ENCODE assay signal across 21 cellular contexts in genomic region chr20:48995599-48995998, GRCh38. TPM values are rescaled to one million over a fixed set of nuclear protein-coding genes. Genes with fewer than 3 reads are reported as not detected.
DNase-seq lines count a peak whose midpoint lies in the region; ATAC-seq and TF ChIP-seq lines count a peak whose summit lies in the region.
"Had no signal": no experiment of that assay in that cellular context is flagged by ENCODE, and none has a peak within 500 bp of the region (broad histone marks: within the 10 kb centered on the region; RNA-seq: fewer than 3 reads in every experiment).

No MANE protein-coding gene starts in this region.

- TF ChIP-seq POLR2A in prostate gland (IDR thresholded peaks at IDR 0.05), result no peak

- peaks cover 2% of the 10 kb centered on the region for H3K4me1 Mint-ChIP-seq in activated CD8-positive, alpha-beta T cell treated with anti-CD3 and anti-CD28 coated beads, Interleukin-2, amount 10 ng/mL, durations not matched to agents 7 days and 5 days (ENCODE audit: low read depth)
- H3K4me1 Mint-ChIP-seq in activated CD8-positive, alpha-beta T cell treated with anti-CD3 and anti-CD28 coated beads for 36 hours (ENCODE audit: low read depth), result no peaks in the 10 kb centered on the region
- H3K4me1 Mint-ChIP-seq: activated naive CD8-positive, alpha-beta T cell treated with anti-CD3 and anti-CD28 coated beads, Interleukin-2, amount 50 U/mL, for 24 hours; CD4-positive, CD25-positive, alpha-beta regulatory T cell; naive thymus-derived CD4-positive, alpha-beta T cell; stimulated activated effector memory CD8-positive, alpha-beta T cell treated with anti-CD3 and anti-CD28 coated beads, Interleukin-12 subunit alpha, Interleukin-12 subunit beta, amount 100 ng/mL, for 72 hours had no signal

- intact Hi-C loops in activated CD8-positive, alpha-beta T cell treated with anti-CD3 and anti-CD28 coated beads for 36 hours (cut with micrococcal nuclease), result no loop called here
- intact Hi-C loops in prostate gland (cut with DNase I), result no loop called here

- CTCF ChIA-PET in activated CD8-positive, alpha-beta T cell treated with anti-CD3 and anti-CD28 coated beads, Interleukin-2, amount 10 ng/mL, durations not matched to agents 7 days and 5 days (lab: Charles Lee), result no interaction called here
- CTCF ChIA-PET in activated CD8-positive, alpha-beta T cell treated with anti-CD3 and anti-CD28 coated beads for 36 hours (lab: Charles Lee), result interaction anchor here (0.6 kb wide), 1 partner anchor 82 kb away, joined by 4 read pairs; no protein-coding TSS in a partner anchor

- no peaks in the 10 kb centered on the region for H3K27me3 ChIP-seq in prostate gland (replicated peaks; ENCODE audit: insufficient read depth)
- H3K27me3 ChIP-seq: cardiac muscle cell, SJSA1, spleen, upper lobe of left lung had no signal

- H3K4me3 ChIP-seq in prostate gland, result no peak overlapping the region
- H3K4me3 ChIP-seq: cardiac muscle cell, SJSA1, spleen, upper lobe of left lung had no signal

- WGBS in prostate gland, result 54% methylated on average over 4 of the region's 4 CpGs

- H3K4me3 Mint-ChIP-seq in activated CD8-positive, alpha-beta T cell treated with anti-CD3 and anti-CD28 coated beads, Interleukin-2, amount 10 ng/mL, durations not matched to agents 7 days and 5 days, result no peak overlapping the region
- H3K4me3 Mint-ChIP-seq in activated CD8-positive, alpha-beta T cell treated with anti-CD3 and anti-CD28 coated beads for 36 hours, result no peak overlapping the region
- H3K4me3 Mint-ChIP-seq: activated naive CD8-positive, alpha-beta T cell treated with anti-CD3 and anti-CD28 coated beads, Interleukin-2, amount 50 U/mL, for 24 hours; CD4-positive, CD25-positive, alpha-beta regulatory T cell; naive thymus-derived CD4-positive, alpha-beta T cell; stimulated activated effector memory CD8-positive, alpha-beta T cell treated with anti-CD3 and anti-CD28 coated beads, Interleukin-12 subunit alpha, Interleukin-12 subunit beta, amount 100 ng/mL, for 72 hours had no signal

- peaks cover 46% of the 10 kb centered on the region for H3K36me3 Mint-ChIP-seq in activated CD8-positive, alpha-beta T cell treated with anti-CD3 and anti-CD28 coated beads, Interleukin-2, amount 10 ng/mL, durations not matched to agents 7 days and 5 days (ENCODE audit: low read depth)
- H3K36me3 Mint-ChIP-seq in activated CD8-positive, alpha-beta T cell treated with anti-CD3 and anti-CD28 coated beads for 36 hours (ENCODE audit: low read depth), result peaks cover 28% of the 10 kb centered on the region

- H3K27me3 Mint-ChIP-seq in activated CD8-positive, alpha-beta T cell treated with anti-CD3 and anti-CD28 coated beads, Interleukin-2, amount 10 ng/mL, durations not matched to agents 7 days and 5 days (ENCODE audit: low read depth), result no peaks in the 10 kb centered on the region
- no peaks in the 10 kb centered on the region for H3K27me3 Mint-ChIP-seq in activated CD8-positive, alpha-beta T cell treated with anti-CD3 and anti-CD28 coated beads for 36 hours
- H3K27me3 Mint-ChIP-seq: activated naive CD8-positive, alpha-beta T cell treated with anti-CD3 and anti-CD28 coated beads, Interleukin-2, amount 50 U/mL, for 24 hours; CD4-positive, CD25-positive, alpha-beta regulatory T cell; naive thymus-derived CD4-positive, alpha-beta T cell; progenitor cell of endocrine pancreas had no signal

- H3K36me3 ChIP-seq in prostate gland, result peaks cover 0 to 14% of the 10 kb centered on the region in 2 donors

- DNase-seq in activated CD8-positive, alpha-beta T cell treated with anti-CD3 and anti-CD28 coated beads, Interleukin-2, amount 10 ng/mL, durations not matched to agents 7 days and 5 days, result no peak
- DNase-seq in activated CD8-positive, alpha-beta T cell treated with anti-CD3 and anti-CD28 coated beads for 36 hours, result no peak
- DNase-seq in NCI-H1930 (lab: John Stamatoyannopoulos, UW) (peak; percentile 69 to 85), NCI-H748 (lab: John Stamatoyannopoulos, UW; ENCODE audit: unreplicated experiment) (peak; percentile 89), prostate gland (ENCODE audit: low spot score) (peak; percentile 12), Ammon's horn (ENCODE audit: low spot score) (no peak)
- DNase-seq: activated naive CD8-positive, alpha-beta T cell treated with anti-CD3 and anti-CD28 coated beads, Interleukin-2, amount 50 U/mL, for 24 hours; activated T-cell treated with anti-CD3 and anti-CD28 coated beads for 4 hours; effector CD8-positive, alpha-beta T cell; mammary epithelial cell; naive thymus-derived CD4-positive, alpha-beta T cell; spleen; T-helper 9 cell; upper lobe of left lung had no signal

- H3K27ac ChIP-seq in prostate gland, result no peak overlapping the region
- H3K27ac ChIP-seq: cardiac muscle cell, SJSA1, spleen, upper lobe of left lung had no signal

- TF ChIP-seq CTCF in activated CD8-positive, alpha-beta T cell treated with anti-CD3 and anti-CD28 coated beads for 36 hours (IDR thresholded peaks at IDR 0.05), result no peak
- no peak for TF ChIP-seq CTCF in prostate gland (IDR thresholded peaks at IDR 0.05)

- H3K9me3 ChIP-seq in prostate gland, result no peaks in the 10 kb centered on the region
- H3K9me3 ChIP-seq: SJSA1, spleen, upper lobe of left lung had no signal

- ATAC-seq in activated CD8-positive, alpha-beta T cell treated with anti-CD3 and anti-CD28 coated beads, Interleukin-2, amount 10 ng/mL, durations not matched to agents 7 days and 5 days, result no peak
- no peak for ATAC-seq in activated CD8-positive, alpha-beta T cell treated with anti-CD3 and anti-CD28 coated beads for 36 hours
- no peak for ATAC-seq in GM18498 (IDR thresholded peaks at IDR 0.05; ENCODE audit: unreplicated experiment)
- ATAC-seq in GM19328 (IDR thresholded peaks at IDR 0.05; ENCODE audit: unreplicated experiment), result no peak
- ATAC-seq: activated naive CD8-positive, alpha-beta T cell treated with anti-CD3 and anti-CD28 coated beads, Interleukin-2, amount 50 U/mL, for 24 hours; naive thymus-derived CD4-positive, alpha-beta T cell; stimulated activated effector memory CD8-positive, alpha-beta T cell treated with anti-CD3 and anti-CD28 coated beads, Interleukin-12 subunit alpha, Interleukin-12 subunit beta, amount 100 ng/mL, for 72 hours had no signal

- H3K4me1 ChIP-seq in prostate gland (replicated peaks), result no peaks in the 10 kb centered on the region
- H3K4me1 ChIP-seq: SJSA1, spleen, upper lobe of left lung had no signal

- POLR2A ChIA-PET in activated CD8-positive, alpha-beta T cell treated with anti-CD3 and anti-CD28 coated beads, Interleukin-2, amount 10 ng/mL, durations not matched to agents 7 days and 5 days (lab: Charles Lee), result no interaction called here
- POLR2A ChIA-PET in activated CD8-positive, alpha-beta T cell treated with anti-CD3 and anti-CD28 coated beads for 36 hours (lab: Charles Lee), result no interaction called here

- peak overlapping the region; percentile 16 for H3K27ac Mint-ChIP-seq in activated CD8-positive, alpha-beta T cell treated with anti-CD3 and anti-CD28 coated beads, Interleukin-2, amount 10 ng/mL, durations not matched to agents 7 days and 5 days
- no peak overlapping the region for H3K27ac Mint-ChIP-seq in activated CD8-positive, alpha-beta T cell treated with anti-CD3 and anti-CD28 coated beads for 36 hours
- H3K27ac Mint-ChIP-seq: activated naive CD8-positive, alpha-beta T cell treated with anti-CD3 and anti-CD28 coated beads, Interleukin-2, amount 50 U/mL, for 24 hours; progenitor cell of endocrine pancreas; stimulated activated effector memory CD8-positive, alpha-beta T cell treated with anti-CD3 and anti-CD28 coated beads, Interleukin-12 subunit alpha, Interleukin-12 subunit beta, amount 100 ng/mL, for 72 hours had no signal

- no peaks in the 10 kb centered on the region for H3K9me3 Mint-ChIP-seq in activated CD8-positive, alpha-beta T cell treated with anti-CD3 and anti-CD28 coated beads, Interleukin-2, amount 10 ng/mL, durations not matched to agents 7 days and 5 days (ENCODE audit: insufficient read depth)
- H3K9me3 Mint-ChIP-seq in activated CD8-positive, alpha-beta T cell treated with anti-CD3 and anti-CD28 coated beads for 36 hours, result no peaks in the 10 kb centered on the region
- H3K9me3 Mint-ChIP-seq: activated naive CD8-positive, alpha-beta T cell treated with anti-CD3 and anti-CD28 coated beads, Interleukin-2, amount 50 U/mL, for 24 hours; CD4-positive, CD25-positive, alpha-beta regulatory T cell; naive thymus-derived CD4-positive, alpha-beta T cell; stimulated activated effector memory CD8-positive, alpha-beta T cell treated with anti-CD3 and anti-CD28 coated beads, Interleukin-12 subunit alpha, Interleukin-12 subunit beta, amount 100 ng/mL, for 72 hours had no signal

RNA-seq across cellular contexts. Expression of gene CSE1L, which starts 50.5 kb away (rescaled TPM):
- 100 to 1,000 TPM in 1 of 2 experiments, 10 to 100 TPM in 1; 98.0 to 102 TPM for total RNA-seq in activated CD8-positive, alpha-beta T cell treated with anti-CD3 and anti-CD28 coated beads, Interleukin-2, amount 10 ng/mL, durations not matched to agents 7 days and 5 days
- total RNA-seq in activated CD8-positive, alpha-beta T cell treated with anti-CD3 and anti-CD28 coated beads for 36 hours, result 100 to 1,000 TPM; 115 TPM
- total RNA-seq in prostate gland, result 10 to 100 TPM; 38.8 to 64.0 TPM

Comparison
In these comparisons a context has a peak if more than half of its experiments do, and no peak if none do; other contexts are left out.
1. DNase-seq: peak in NCI-H1930 (2 of 2), NCI-H748 (single experiment) and prostate gland (single experiment); none in activated CD8-positive, alpha-beta T cell treated with anti-CD3 and anti-CD28 coated beads, Interleukin-2, amount 10 ng/mL, durations not matched to agents 7 days and 5 days (single experiment), activated CD8-positive, alpha-beta T cell treated with anti-CD3 and anti-CD28 coated beads for 36 hours (single experiment) and Ammon's horn (single experiment).